ENCODE assay signal across 8 cellular contexts in genomic region chr4:184536070-184536880, GRCh38.
DNase-seq lines count a peak whose midpoint lies in the region; ATAC-seq, FAIRE-seq and TF ChIP-seq lines count a peak whose summit lies in the region.

No MANE protein-coding gene starts in this region.

- no peaks in the 10 kb centered on the region for H3K9me3 Mint-ChIP-seq in naive thymus-derived CD4-positive, alpha-beta T cell

- H3K27me3 ChIP-seq in BE2C, result no peaks in the 10 kb centered on the region
- no peaks in the 10 kb centered on the region for H3K27me3 ChIP-seq in Karpas-422 (ENCODE audit: low read length)
- H3K27me3 ChIP-seq in naive thymus-derived CD4-positive, alpha-beta T cell (ENCODE audit: control insufficient read depth in 2 of 2, insufficient read depth in 2 of 2, low read length in 2 of 2), result no peaks in the 10 kb centered on the region

- peak overlapping the region; percentile 93 for H3K4me2 ChIP-seq in Karpas-422 (ENCODE audit: low read depth, low read length, poor library complexity, severe bottlenecking)

- intact Hi-C loops in naive thymus-derived CD4-positive, alpha-beta T cell (cut with micrococcal nuclease), result loop anchor here (1.0 to 10.0 kb wide), 16 partner anchors 151 to 1666 kb away; partner anchors contain the start of genes CDKN2AIP (in 2 of the 2), CFAP97 (in 2 of the 2), ACSL1 (in 1 of the 2) and ANKRD37 (in 1 of the 2)

- peaks cover 5% of the 10 kb centered on the region; the same call in 1 of the 2 replicates for H3K79me2 ChIP-seq in Karpas-422 (ENCODE audit: low read length)

- H2AFZ ChIP-seq in Karpas-422 (ENCODE audit: low read length), result no peak overlapping the region

- DNase-seq in BE2C, result no peak
- DNase-seq in Karpas-422, result no peak
- DNase-seq in choroid plexus epithelial cell (ENCODE audit: low read depth), result no peak
- DNase-seq in naive thymus-derived CD4-positive, alpha-beta T cell, result no peak
- no peak for DNase-seq in epidermal melanocyte (ENCODE audit: insufficient read length, low spot score)
- no peak for DNase-seq in GM10248 (ENCODE audit: extremely low spot score)
- no peak for DNase-seq in RCC 7860 (ENCODE audit: low spot score)
- DNase-seq in DMS153 (lab: John Stamatoyannopoulos, UW), result no peak

- POLR2A ChIA-PET in naive thymus-derived CD4-positive, alpha-beta T cell (lab: Charles Lee), result interaction anchor here (0.8 to 5.1 kb wide), 18 partner anchors 9 to 290 kb away, joined by 3 to 114 read pairs (median 6); partner anchors contain the start of genes CASP3, CENPU, IRF2 and PRIMPOL
- POLR2A ChIA-PET in GM10248 (lab: Yijun Ruan, JAX), result no interaction called here

- peak overlapping the region; percentile 90 to 100 (median 99) for H3K27ac Mint-ChIP-seq in naive thymus-derived CD4-positive, alpha-beta T cell

- no peak for FAIRE-seq in RCC 7860 (lab: Jason Lieb, UNC)

- H3K9me2 ChIP-seq in Karpas-422 (replicated peaks; ENCODE audit: insufficient read depth, low read length), result no peaks in the 10 kb centered on the region

- H3K27me3 Mint-ChIP-seq in naive thymus-derived CD4-positive, alpha-beta T cell, result no peaks in the 10 kb centered on the region

- peak overlapping the region; percentile 86 for H3K27ac ChIP-seq in Karpas-422 (ENCODE audit: low read length)
- H3K27ac ChIP-seq in naive thymus-derived CD4-positive, alpha-beta T cell (ENCODE audit: low read depth, low read length), result peak overlapping the region; percentile 97

- H3K4me3 ChIP-seq in BE2C (ENCODE audit: low read depth, low read length) (peak overlapping the region; percentile 89), Karpas-422 (ENCODE audit: low read length) (peak overlapping the region; percentile 77), choroid plexus epithelial cell (ENCODE audit: low read depth, low read length) (peak overlapping the region; percentile 70)
- peak overlapping the region; percentile 86 for H3K4me3 ChIP-seq in naive thymus-derived CD4-positive, alpha-beta T cell (ENCODE audit: low read length)

- H3K36me3 ChIP-seq in BE2C, result no peaks in the 10 kb centered on the region
- H3K36me3 ChIP-seq in Karpas-422 (ENCODE audit: insufficient read depth, low read length), result no peaks in the 10 kb centered on the region
- peaks cover 0 to 3% (median 0%) of the 10 kb centered on the region in 3 experiments for H3K36me3 ChIP-seq in naive thymus-derived CD4-positive, alpha-beta T cell (ENCODE audit: control insufficient read depth in 2 of 3, insufficient read depth in 3 of 3, low read length in 3 of 3)

- TF ChIP-seq CTCF in BE2C (IDR thresholded peaks at IDR 0.05; ENCODE audit: low read depth, low read length) (no peak), choroid plexus epithelial cell (conservative IDR thresholded peaks at IDR 0.05; ENCODE audit: low read depth, low read length) (no peak), GM10248 (IDR thresholded peaks at IDR 0.05; ENCODE audit: control extremely low read depth, extremely low read depth, low read depth, missing control alignments) (no peak)

- peak overlapping the region; percentile 82 for H3K9ac ChIP-seq in Karpas-422 (ENCODE audit: low read length)

- H3K4me1 ChIP-seq in BE2C (no peaks in the 10 kb centered on the region), Karpas-422 (ENCODE audit: low read length) (peaks cover 34% of the 10 kb centered on the region)
- peaks cover 22 to 25% of the 10 kb centered on the region in 2 donors for H3K4me1 ChIP-seq in naive thymus-derived CD4-positive, alpha-beta T cell (ENCODE audit: control insufficient read depth in 2 of 2, insufficient read depth in 2 of 2, low read length in 2 of 2)

- H3K36me3 Mint-ChIP-seq in naive thymus-derived CD4-positive, alpha-beta T cell, result peaks cover 0 to 5% (median 0%) of the 10 kb centered on the region in 5 donors

- no peaks in the 10 kb centered on the region for H3K9me3 ChIP-seq in BE2C
- no peaks in the 10 kb centered on the region for H3K9me3 ChIP-seq in Karpas-422 (ENCODE audit: low read length)
- H3K9me3 ChIP-seq in naive thymus-derived CD4-positive, alpha-beta T cell (ENCODE audit: control insufficient read depth in 2 of 3, low read length in 3 of 3), result no peaks in the 10 kb centered on the region

- peaks cover 37 to 64% (median 52%) of the 10 kb centered on the region in 7 donors for H3K4me1 Mint-ChIP-seq in naive thymus-derived CD4-positive, alpha-beta T cell

- no peaks in the 10 kb centered on the region for H4K20me1 ChIP-seq in Karpas-422 (ENCODE audit: insufficient read depth, low read depth, low read length)

- ATAC-seq in naive thymus-derived CD4-positive, alpha-beta T cell, result no peak

- peak overlapping the region; percentile 83 to 99 (median 95) for H3K4me3 Mint-ChIP-seq in naive thymus-derived CD4-positive, alpha-beta T cell

- CTCF ChIA-PET in naive thymus-derived CD4-positive, alpha-beta T cell (lab: Charles Lee), result interaction anchor here (1.2 to 2.5 kb wide), 4 partner anchors 22 to 272 kb away, joined by 3 to 10 read pairs (median 4); no protein-coding TSS in a partner anchor
- CTCF ChIA-PET in GM10248 (lab: Yijun Ruan, JAX), result interaction anchor here (1.0 to 5.0 kb wide), 10 partner anchors 11 to 272 kb away, joined by 3 to 31 read pairs (median 3); no protein-coding TSS in a partner anchor
